13 cellular contexts compared by ENCODE assay signal in the genomic region with DNA sequence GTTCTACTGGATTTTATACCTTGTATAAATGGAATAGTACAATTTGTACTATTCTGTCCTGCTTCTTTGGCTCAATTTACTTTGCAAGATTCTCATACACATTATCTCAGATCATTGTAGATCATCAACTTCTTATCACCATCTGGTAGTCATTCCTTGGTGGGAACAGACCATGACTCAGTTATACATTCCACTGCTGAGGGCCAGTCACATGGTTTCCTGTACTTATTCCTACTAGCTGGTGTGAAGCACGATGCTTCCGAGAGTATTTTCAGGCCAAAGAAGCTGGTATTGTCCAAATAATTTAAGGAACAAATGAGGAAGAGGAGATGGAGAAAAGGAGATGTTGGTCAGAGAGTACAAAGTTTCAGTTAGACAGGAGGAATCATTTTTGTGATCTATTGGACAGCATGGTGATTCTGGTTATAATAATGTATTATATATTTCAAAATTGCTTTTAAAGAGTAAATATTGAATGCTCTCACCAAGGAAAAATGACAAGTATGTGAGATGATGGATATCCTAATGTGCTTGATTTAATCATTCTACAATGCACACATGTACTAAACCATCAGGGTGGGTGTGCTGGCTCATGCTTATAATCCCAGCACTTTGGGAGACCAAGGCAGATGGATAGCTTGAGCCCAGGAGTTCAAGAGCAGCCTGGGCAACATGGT.
DNase-seq lines count a peak whose midpoint lies in the region; TF ChIP-seq lines count a peak whose summit lies in the region.
"Had no signal": no experiment of that assay in that cellular context is flagged by ENCODE, and none has a peak within 500 bp of the region (broad histone marks: within the 10 kb centered on the region; RNA-seq: fewer than 3 reads in every experiment).

No MANE protein-coding gene starts in this region.

- TF ChIP-seq CTCF in retinal pigment epithelial cell (conservative IDR thresholded peaks at IDR 0.05; ENCODE audit: low read depth, low read length) (no peak), ovary (IDR thresholded peaks at IDR 0.05) (no peak)

- no peak overlapping the region for H3K27ac ChIP-seq in ovary
- H3K27ac ChIP-seq: esophagus squamous epithelium, sigmoid colon had no signal

- TF ChIP-seq POLR2A in ovary (IDR thresholded peaks at IDR 0.05), result no peak

- TF ChIP-seq EP300 in ovary (IDR thresholded peaks at IDR 0.05), result no peak

- no peaks in the 10 kb centered on the region for H3K27me3 ChIP-seq in ovary
- H3K27me3 ChIP-seq: esophagus squamous epithelium, sigmoid colon had no signal

- 73 to 84% (median 80%) methylated on average over 2 of the region's 2 CpGs for WGBS in ovary, 3 donors

- H3K4me3 ChIP-seq in retinal pigment epithelial cell (ENCODE audit: low read length) (no peak overlapping the region), ovary (no peak overlapping the region)
- H3K4me3 ChIP-seq: esophagus squamous epithelium, sigmoid colon had no signal

- intact Hi-C loops in ovary (cut with DNase I), result no loop called here

- in situ Hi-C loops in G401 (cut with HindIII; ENCODE audit: low sequenced_read_pairs), result no loop called here

- H3K4me1 ChIP-seq in ovary (ENCODE audit: insufficient read depth), result peaks cover 3% of the 10 kb centered on the region

- no peaks in the 10 kb centered on the region for H3K9me3 ChIP-seq in ovary
- H3K9me3 ChIP-seq: esophagus squamous epithelium had no signal

- H3K36me3 ChIP-seq in ovary, result no peaks in the 10 kb centered on the region
- H3K36me3 ChIP-seq: esophagus squamous epithelium, sigmoid colon had no signal

- DNase-seq in EL, result peak; percentile 92
- peak; percentile 75 for DNase-seq in RPMI7951 (ENCODE audit: low read depth)
- peak; percentile 24 for DNase-seq in fibroblast of gingiva (ENCODE audit: low read depth)
- peak; percentile 39 for DNase-seq in retinal pigment epithelial cell (ENCODE audit: low read depth)
- DNase-seq in ovary, result no peak
- DNase-seq in G401 (ENCODE audit: low spot score), result no peak
- DNase-seq in NCI-H2029 treated with DMSO at 0.1 percent for 48 hours (lab: John Stamatoyannopoulos, UW), result no peak
- no peak for DNase-seq in NCI-H2029 (lab: John Stamatoyannopoulos, UW)
- DNase-seq: activated CD4-positive, alpha-beta memory T cell treated with anti-CD3 and anti-CD28 coated beads, Interleukin-2, amount 10 ng/mL, durations not matched to agents 7 days and 5 days; activated effector memory CD4-positive, alpha-beta T cell treated with anti-CD3 and anti-CD28 coated beads, Interleukin-2, amount 50 U/mL, for 16 hours; esophagus squamous epithelium; NCI-H1092 treated with DMSO at 0.1 percent for 48 hours; sigmoid colon had no signal

Comparison
In these comparisons a context has a peak if more than half of its experiments do, and no peak if none do; other contexts are left out.
1. DNase-seq: peak in EL (single experiment), RPMI7951 (single experiment), fibroblast of gingiva (single experiment) and retinal pigment epithelial cell (single experiment); none in ovary (0 of 5), G401 (single experiment), NCI-H2029 treated with DMSO at 0.1 percent for 48 hours (single experiment) and NCI-H2029 (single experiment).